Comparison of ENCODE assay signal across 20 cellular contexts in the genomic region with DNA sequence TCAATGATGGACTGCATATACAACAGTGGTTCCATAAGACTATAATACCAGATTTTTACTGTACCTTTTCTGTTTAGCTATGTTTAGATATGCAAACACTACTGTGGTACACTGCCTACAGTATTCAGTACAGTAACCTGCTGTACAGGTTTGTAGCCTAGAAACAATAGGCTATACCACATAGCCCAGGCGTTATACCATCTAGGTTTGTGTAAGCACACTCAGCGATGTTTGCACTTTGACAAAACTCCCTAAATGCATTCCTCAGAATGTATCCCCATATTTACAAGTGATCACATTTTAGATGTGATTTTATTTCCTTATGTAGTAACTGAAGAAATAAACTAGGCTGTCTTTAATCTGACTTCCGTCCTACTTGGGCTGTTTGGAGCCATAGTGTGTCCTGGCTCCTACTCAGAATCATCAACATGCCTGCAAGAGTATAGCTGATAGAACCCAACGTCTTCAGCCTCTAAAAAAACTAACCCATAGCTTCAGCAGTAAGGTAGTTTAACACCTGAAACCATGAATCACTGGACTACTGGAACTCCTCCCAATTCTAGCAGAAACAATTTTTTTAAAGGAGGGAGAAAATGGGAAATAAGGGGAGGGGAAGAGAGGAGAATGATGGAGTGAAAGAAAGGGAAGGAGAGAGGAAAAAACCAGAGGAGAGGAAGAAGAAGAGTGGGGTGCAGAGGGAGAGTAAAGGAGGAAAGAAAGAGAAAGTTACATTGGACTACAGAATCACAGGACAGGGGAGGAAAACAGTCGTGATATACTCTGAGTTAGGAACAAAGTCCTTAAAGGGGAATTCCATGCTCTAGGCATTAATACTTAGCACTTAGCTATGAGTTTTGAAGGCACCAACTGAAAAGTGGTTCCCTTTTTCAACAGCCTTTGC.
DNase-seq lines count a peak whose midpoint lies in the region; ATAC-seq, FAIRE-seq and TF ChIP-seq lines count a peak whose summit lies in the region.
"Had no signal": no experiment of that assay in that cellular context is flagged by ENCODE, and none has a peak within 500 bp of the region (broad histone marks: within the 10 kb centered on the region; RNA-seq: fewer than 3 reads in every experiment).

No MANE protein-coding gene starts in this region.

- no peaks in the 10 kb centered on the region for H3K9me3 ChIP-seq in cardiac muscle cell (ENCODE audit: low read depth)
- H3K9me3 ChIP-seq: gastroesophageal sphincter, upper lobe of left lung had no signal

- peak; percentile 55 for FAIRE-seq in colon (lab: Jason Lieb, UNC)
- FAIRE-seq: G401.6, islet of Langerhans had no signal

- H3K27ac Mint-ChIP-seq in mesothelial cell of epicardium, result peak overlapping the region; percentile 48
- H3K27ac Mint-ChIP-seq: endodermal cell had no signal

- peaks cover 12% of the 10 kb centered on the region for H3K36me3 ChIP-seq in cardiac muscle cell

- peaks cover 12% of the 10 kb centered on the region for H3K4me1 Mint-ChIP-seq in mesothelial cell of epicardium

- no peak for ATAC-seq in Right ventricle myocardium inferior
- ATAC-seq: gastroesophageal sphincter had no signal

- no peak overlapping the region for H3K4me3 Mint-ChIP-seq in mesothelial cell of epicardium
- H3K4me3 Mint-ChIP-seq: brain, endodermal cell had no signal

- H3K4me3 ChIP-seq in cardiac muscle cell, result no peak overlapping the region
- H3K4me3 ChIP-seq in foreskin fibroblast (ENCODE audit: low read depth in 1 of 2, low read length in 2 of 2), result no peak overlapping the region
- H3K4me3 ChIP-seq: gastroesophageal sphincter, upper lobe of left lung had no signal

- no peaks in the 10 kb centered on the region for H3K9me3 Mint-ChIP-seq in mesothelial cell of epicardium
- H3K9me3 Mint-ChIP-seq: brain, endodermal cell had no signal

- peak overlapping the region; percentile 16 for H3K27ac ChIP-seq in cardiac muscle cell
- H3K27ac ChIP-seq: gastroesophageal sphincter, upper lobe of left lung had no signal

- peaks cover 7% of the 10 kb centered on the region for H3K4me1 ChIP-seq in cardiac muscle cell (ENCODE audit: low read depth)
- H3K4me1 ChIP-seq: gastroesophageal sphincter had no signal

- H3K36me3 Mint-ChIP-seq in mesothelial cell of epicardium, result peaks cover 13% of the 10 kb centered on the region

- intact Hi-C loops in Right ventricle myocardium inferior (cut with DNase I), result no loop called here

- no peaks in the 10 kb centered on the region for H3K27me3 Mint-ChIP-seq in mesothelial cell of epicardium (ENCODE audit: low read depth)
- H3K27me3 Mint-ChIP-seq: brain had no signal

- DNase-seq in cardiac muscle cell (ENCODE audit: low read depth in 1 of 2, low spot score in 1 of 2), result no peak
- no peak for DNase-seq in Right ventricle myocardium inferior (ENCODE audit: missing footprints)
- DNase-seq in mesothelial cell of epicardium (ENCODE audit: low spot score in 2 of 2, unreplicated experiment in 2 of 2), result no peak
- no peak for DNase-seq in foreskin fibroblast
- DNase-seq in activated naive CD4-positive, alpha-beta T cell (lab: John Stamatoyannopoulos, UW), result no peak
- no peak for DNase-seq in stimulated activated CD8-positive, alpha-beta memory T cell treated with anti-CD3 and anti-CD28 coated beads, Interleukin-4, amount 100 ng/mL, for 48 hours
- DNase-seq in NCI-H1694 (lab: John Stamatoyannopoulos, UW), result no peak
- DNase-seq: ACHN; activated CD8-positive, alpha-beta memory T cell treated with anti-CD3 and anti-CD28 coated beads for 24 hours; activated naive CD4-positive, alpha-beta T cell treated with Interleukin-2 at 50 U/mL for 16 hours; endodermal cell; MV-4-11; NCI-H2171 treated with DMSO at 0.1 percent for 48 hours; stimulated activated CD4-positive, alpha-beta T cell treated with anti-CD3 and anti-CD28 coated beads, Interleukin-2, amount 100 ng/mL, for 24 hours; upper lobe of left lung had no signal

- H3K27me3 ChIP-seq in cardiac muscle cell, result no peaks in the 10 kb centered on the region
- H3K27me3 ChIP-seq: gastroesophageal sphincter, upper lobe of left lung had no signal

- TF ChIP-seq CTCF in cardiac muscle cell (IDR thresholded peaks at IDR 0.05; ENCODE audit: low read depth, low read length) (no peak), mesothelial cell of epicardium (IDR thresholded peaks at IDR 0.05; ENCODE audit: unreplicated experiment) (no peak), foreskin fibroblast (IDR thresholded peaks at IDR 0.05; ENCODE audit: low read depth, low read length) (no peak)
